18 cellular contexts compared by ENCODE assay signal in genomic region chr20:276620-277495, GRCh38. TPM values are rescaled to one million over a fixed set of nuclear protein-coding genes. Genes with fewer than 3 reads are reported as not detected.
DNase-seq lines count a peak whose midpoint lies in the region; ATAC-seq and TF ChIP-seq lines count a peak whose summit lies in the region.
"Had no signal": no experiment of that assay in that cellular context is flagged by ENCODE, and none has a peak within 500 bp of the region (broad histone marks: within the 10 kb centered on the region; RNA-seq: fewer than 3 reads in every experiment).

No MANE protein-coding gene starts in this region.

- no peak overlapping the region for H2BK5ac ChIP-seq in H9 (ENCODE audit: insufficient read length, low read length)

- H3K27me3 ChIP-seq in H9 (ENCODE audit: insufficient read depth, low read length): no peaks in the 10 kb centered on the region
- no peaks in the 10 kb centered on the region for H3K27me3 ChIP-seq in Panc1 (ENCODE audit: control insufficient read depth, insufficient read depth, low read length)
- no peaks in the 10 kb centered on the region for H3K27me3 ChIP-seq in lower lobe of right lung (ENCODE audit: low read depth)
- H3K27me3 ChIP-seq: BLaER1 had no signal

- TSS peak; percentile 43 for BruUV-seq in Panc1 (replicated peaks; lab: Mats Ljungman, UMichigan)

- H3K4me3 Mint-ChIP-seq in activated CD8-positive, alpha-beta memory T cell treated with anti-CD3 and anti-CD28 coated beads, Interleukin-2, amount 10 ng/mL, durations not matched to agents 7 days and 5 days: no peak overlapping the region
- no peak overlapping the region for H3K4me3 Mint-ChIP-seq in H9
- no peak overlapping the region for H3K4me3 Mint-ChIP-seq in activated CD8-positive, alpha-beta T cell treated with anti-CD3 and anti-CD28 coated beads for 36 hours
- H3K4me3 Mint-ChIP-seq: CD8-positive, alpha-beta memory T cell had no signal

- POLR2A ChIA-PET in Panc1 (lab: Charles Lee): no interaction called here
- POLR2A ChIA-PET in activated CD8-positive, alpha-beta T cell treated with anti-CD3 and anti-CD28 coated beads for 36 hours (lab: Charles Lee): no interaction called here

- no peak overlapping the region for H3K18ac ChIP-seq in H9 (ENCODE audit: insufficient read length, low read depth, low read length)

- H3K4me1 Mint-ChIP-seq in activated CD8-positive, alpha-beta memory T cell treated with anti-CD3 and anti-CD28 coated beads, Interleukin-2, amount 10 ng/mL, durations not matched to agents 7 days and 5 days: no peaks in the 10 kb centered on the region
- peaks cover 5 to 7% of the 10 kb centered on the region in 2 experiments for H3K4me1 Mint-ChIP-seq in H9
- H3K4me1 Mint-ChIP-seq in activated CD8-positive, alpha-beta T cell treated with anti-CD3 and anti-CD28 coated beads for 36 hours (ENCODE audit: low read depth): no peaks in the 10 kb centered on the region
- H3K4me1 Mint-ChIP-seq: CD8-positive, alpha-beta memory T cell had no signal

- H2BK20ac ChIP-seq in H9 (ENCODE audit: low read depth, low read length, poor library complexity, severe bottlenecking): no peak overlapping the region

- H3K9me3 ChIP-seq in H9 (ENCODE audit: control insufficient read depth, low read depth, low read length) (no peaks in the 10 kb centered on the region), Panc1 (ENCODE audit: control insufficient read depth, insufficient read depth, low read depth, low read length) (no peaks in the 10 kb centered on the region), lower lobe of right lung (no peaks in the 10 kb centered on the region)
- H3K9me3 ChIP-seq: Caco-2 had no signal

- H3K36me3 ChIP-seq in Panc1 (ENCODE audit: control insufficient read depth, insufficient read depth, low read length): no peaks in the 10 kb centered on the region
- H3K36me3 ChIP-seq in lower lobe of right lung: peaks cover 37% of the 10 kb centered on the region

- no peaks in the 10 kb centered on the region for H3K9me3 Mint-ChIP-seq in activated CD8-positive, alpha-beta memory T cell treated with anti-CD3 and anti-CD28 coated beads, Interleukin-2, amount 10 ng/mL, durations not matched to agents 7 days and 5 days (ENCODE audit: low read depth)
- H3K9me3 Mint-ChIP-seq in H9: peaks cover 2 to 6% of the 10 kb centered on the region in 2 experiments; a peak in 3 of 5 replicates
- no peaks in the 10 kb centered on the region for H3K9me3 Mint-ChIP-seq in activated CD8-positive, alpha-beta T cell treated with anti-CD3 and anti-CD28 coated beads for 36 hours
- H3K9me3 Mint-ChIP-seq: CD8-positive, alpha-beta memory T cell had no signal

- no peaks in the 10 kb centered on the region for H4K20me1 ChIP-seq in H9 (ENCODE audit: control insufficient read depth, insufficient read depth, insufficient read length)
- H4K20me1 ChIP-seq: BLaER1 had no signal

- no peak overlapping the region for H2BK120ac ChIP-seq in H9 (ENCODE audit: low read depth, low read length, poor library complexity, severe bottlenecking)

- H3K4me3 ChIP-seq in Panc1 (ENCODE audit: low read depth in 2 of 2, low read length in 2 of 2) (no peak overlapping the region), lower lobe of right lung (no peak overlapping the region)
- H3K4me3 ChIP-seq: BLaER1 had no signal

- no peaks in the 10 kb centered on the region for H3K27me3 Mint-ChIP-seq in activated CD8-positive, alpha-beta memory T cell treated with anti-CD3 and anti-CD28 coated beads, Interleukin-2, amount 10 ng/mL, durations not matched to agents 7 days and 5 days
- H3K27me3 Mint-ChIP-seq in H9 (ENCODE audit: low read depth): no peaks in the 10 kb centered on the region; the same call in 1 of the 2 replicates
- no peaks in the 10 kb centered on the region for H3K27me3 Mint-ChIP-seq in activated CD8-positive, alpha-beta T cell treated with anti-CD3 and anti-CD28 coated beads for 36 hours
- H3K27me3 Mint-ChIP-seq: CD8-positive, alpha-beta memory T cell had no signal

- H4K5ac ChIP-seq in H9 (ENCODE audit: insufficient read length, low read depth, low read length): no peak overlapping the region

- no peak overlapping the region for H3K23ac ChIP-seq in H9 (ENCODE audit: insufficient read length, low read depth, low read length)

- no peak overlapping the region for H2BK12ac ChIP-seq in H9 (ENCODE audit: insufficient read length, low read depth, low read length)

- DNase-seq in activated CD8-positive, alpha-beta memory T cell treated with anti-CD3 and anti-CD28 coated beads, Interleukin-2, amount 10 ng/mL, durations not matched to agents 7 days and 5 days: peak; percentile 16
- no peak for DNase-seq in activated CD8-positive, alpha-beta memory T cell treated with anti-CD3 and anti-CD28 coated beads, Interleukin-2, amount 50 U/mL, for 4 hours
- DNase-seq in H9 (peak; percentile 13), Panc1 (ENCODE audit: low read depth, low spot score) (no peak), mesenteric fat pad (ENCODE audit: low spot score) (peak; percentile 78), lower lobe of right lung (no peak)
- DNase-seq in activated CD8-positive, alpha-beta T cell treated with anti-CD3 and anti-CD28 coated beads for 36 hours: no peak
- DNase-seq: 8988T; AML-193; CD8-positive, alpha-beta memory T cell; DND-41; GDM1; HCEC 1CT had no signal

- H3K79me2 ChIP-seq in H9 (ENCODE audit: insufficient read depth, low read length): no peaks in the 10 kb centered on the region

- H3K14ac ChIP-seq in H9 (ENCODE audit: insufficient read depth, low read length): no peak overlapping the region

- H3T11ph ChIP-seq in H9 (ENCODE audit: low read length): no peak overlapping the region

- ATAC-seq in activated CD8-positive, alpha-beta memory T cell treated with anti-CD3 and anti-CD28 coated beads, Interleukin-2, amount 10 ng/mL, durations not matched to agents 7 days and 5 days: no peak
- ATAC-seq in Panc1: 0 out of 2 replicates have a peak, but pooled peaks have one; percentile 14
- ATAC-seq in lower lobe of right lung: no peak
- no peak for ATAC-seq in GM21723 (IDR thresholded peaks at IDR 0.05; ENCODE audit: unreplicated experiment)
- ATAC-seq in activated CD8-positive, alpha-beta T cell treated with anti-CD3 and anti-CD28 coated beads for 36 hours: no peak

- H4K91ac ChIP-seq in H9 (ENCODE audit: insufficient read length, low read depth, low read length): no peak overlapping the region

- CTCF ChIA-PET in activated CD8-positive, alpha-beta memory T cell treated with anti-CD3 and anti-CD28 coated beads, Interleukin-2, amount 10 ng/mL, durations not matched to agents 7 days and 5 days (lab: Charles Lee): interaction anchor here (0.9 kb wide), 1 partner anchor 63 kb away, joined by 3 read pairs; no protein-coding TSS in a partner anchor
- CTCF ChIA-PET in Panc1 (lab: Charles Lee): no interaction called here
- CTCF ChIA-PET in activated CD8-positive, alpha-beta T cell treated with anti-CD3 and anti-CD28 coated beads for 36 hours (lab: Charles Lee): no interaction called here

- no peak overlapping the region for H4K8ac ChIP-seq in H9 (replicated peaks; ENCODE audit: insufficient read length, low read depth, low read length)

- whole genome bisulfite sequencing in H9 (ENCODE audit: extremely low coverage, insufficient read length, low lambda C conversion rate): no CpG with 5 or more reads among the region's 12 CpGs

- 0 out of 2 replicates have a peak, but pooled peaks cover 4% of the 10 kb centered on the region for H3K4me1 ChIP-seq in H9 (ENCODE audit: insufficient read depth, low read length)
- no peaks in the 10 kb centered on the region for H3K4me1 ChIP-seq in Panc1 (ENCODE audit: control insufficient read depth, insufficient read depth, low read length)
- no peaks in the 10 kb centered on the region for H3K4me1 ChIP-seq in lower lobe of right lung
- H3K4me1 ChIP-seq: Caco-2 had no signal

- H3K9ac ChIP-seq in H9 (ENCODE audit: extremely low read depth, insufficient read length, low read length): no peak overlapping the region
- H3K9ac ChIP-seq: BLaER1 had no signal

- no peak overlapping the region for H3K27ac Mint-ChIP-seq in activated CD8-positive, alpha-beta memory T cell treated with anti-CD3 and anti-CD28 coated beads, Interleukin-2, amount 10 ng/mL, durations not matched to agents 7 days and 5 days
- H3K27ac Mint-ChIP-seq in H9: no peak overlapping the region
- no peak overlapping the region for H3K27ac Mint-ChIP-seq in activated CD8-positive, alpha-beta T cell treated with anti-CD3 and anti-CD28 coated beads for 36 hours

- H3K56ac ChIP-seq in H9 (ENCODE audit: insufficient read length, low read depth, low read length): no peak overlapping the region

- peaks cover 9% of the 10 kb centered on the region for H3K36me3 Mint-ChIP-seq in activated CD8-positive, alpha-beta memory T cell treated with anti-CD3 and anti-CD28 coated beads, Interleukin-2, amount 10 ng/mL, durations not matched to agents 7 days and 5 days
- peaks cover 38 to 57% (median 39%) of the 10 kb centered on the region in 3 experiments for H3K36me3 Mint-ChIP-seq in H9 (ENCODE audit: insufficient read depth in 1 of 3, low read depth in 3 of 3)
- H3K36me3 Mint-ChIP-seq in activated CD8-positive, alpha-beta T cell treated with anti-CD3 and anti-CD28 coated beads for 36 hours (ENCODE audit: low read depth): peaks cover 3% of the 10 kb centered on the region

- H3K4ac ChIP-seq in H9 (ENCODE audit: low read depth, low read length): no peak overlapping the region

- intact Hi-C loops in Panc1 (cut with micrococcal nuclease; ENCODE audit: unreplicated experiment): no loop called here
- intact Hi-C loops in lower lobe of right lung (cut with DNase I): no loop called here
- intact Hi-C loops in activated CD8-positive, alpha-beta T cell treated with anti-CD3 and anti-CD28 coated beads for 36 hours (cut with micrococcal nuclease): no loop called here

- no peak for TF ChIP-seq CTCF in H9 (conservative IDR thresholded peaks at IDR 0.05)
- TF ChIP-seq CTCF in Panc1 (IDR thresholded peaks at IDR 0.05): no peak
- no peak for TF ChIP-seq CTCF in lower lobe of right lung (IDR thresholded peaks at IDR 0.05)
- TF ChIP-seq CTCF in activated CD8-positive, alpha-beta T cell treated with anti-CD3 and anti-CD28 coated beads for 36 hours (IDR thresholded peaks at IDR 0.05): no peak

- no peaks in the 10 kb centered on the region for H3K23me2 ChIP-seq in H9 (ENCODE audit: insufficient read length, low read depth, low read length, poor library complexity, severe bottlenecking)

- no peak overlapping the region for H2BK15ac ChIP-seq in H9 (ENCODE audit: low read depth, low read length)

- H2AFZ ChIP-seq in H9 (ENCODE audit: low read length): no peak overlapping the region

- H2AK5ac ChIP-seq in H9 (ENCODE audit: insufficient read length, low read length): no peak overlapping the region

- in situ Hi-C loops in Panc1 (cut with HindIII; ENCODE audit: low pct_unique_long_range_greater_than_20kb, low sequenced_read_pairs): no loop called here

- H3K4me2 ChIP-seq in H9 (ENCODE audit: insufficient read depth, insufficient read length, low read length): no peak overlapping the region
- H3K4me2 ChIP-seq: BLaER1 had no signal

- H3K27ac ChIP-seq in H9 (ENCODE audit: insufficient read length, low read depth, low read length) (no peak overlapping the region), Panc1 (ENCODE audit: low read length) (no peak overlapping the region), lower lobe of right lung (no peak overlapping the region)
- H3K27ac ChIP-seq: BLaER1, HL-60 had no signal

- H3K79me1 ChIP-seq in H9 (ENCODE audit: insufficient read depth, low read depth, low read length, poor library complexity, severe bottlenecking): no peaks in the 10 kb centered on the region

RNA-seq across cellular contexts. Expression of gene C20orf96, which starts 13.7 kb away (rescaled TPM):
- total RNA-seq in activated CD8-positive, alpha-beta memory T cell treated with anti-CD3 and anti-CD28 coated beads, Interleukin-2, amount 10 ng/mL, durations not matched to agents 7 days and 5 days: 1 to 10 TPM; 7.5 to 8.2 TPM
- total RNA-seq in H9 (2021): 13.8 and 14.5 TPM in 2 replicates
- total RNA-seq in Panc1 (2021; ENCODE audit: unreplicated experiment): 20.5 TPM
- 22.6 TPM for polyA plus RNA-seq in Panc1 (2012; ENCODE audit: insufficient read length)
- total RNA-seq in mesenteric fat pad: 5.0 TPM
- total RNA-seq in lower lobe of right lung: 11.6 TPM
- total RNA-seq in activated CD8-positive, alpha-beta T cell treated with anti-CD3 and anti-CD28 coated beads for 36 hours: 1 to 10 TPM; 7.1 to 7.4 TPM

RNA-seq across cellular contexts. Expression of gene DEFB132, which starts 19.3 kb away (rescaled TPM):
- total RNA-seq in activated CD8-positive, alpha-beta memory T cell treated with anti-CD3 and anti-CD28 coated beads, Interleukin-2, amount 10 ng/mL, durations not matched to agents 7 days and 5 days: not detected
- total RNA-seq in H9 (2021): not detected in 2 replicates
- 0.10 TPM for total RNA-seq in Panc1 (2021; ENCODE audit: unreplicated experiment)
- polyA plus RNA-seq in Panc1 (2012; ENCODE audit: insufficient read length): 0.10 TPM
- 1.5 TPM for total RNA-seq in mesenteric fat pad
- total RNA-seq in lower lobe of right lung: not detected
- total RNA-seq in activated CD8-positive, alpha-beta T cell treated with anti-CD3 and anti-CD28 coated beads for 36 hours: not detected
- total RNA-seq: Caco-2; CD8-positive, alpha-beta memory T cell; H1 had no signal
- polyA plus RNA-seq: CD8-positive, alpha-beta memory T cell; H1 had no signal

RNA-seq across cellular contexts. Expression of gene ZCCHC3, which starts 20.5 kb away (rescaled TPM):
- 10 to 100 TPM; 27.4 to 28.2 TPM for total RNA-seq in activated CD8-positive, alpha-beta memory T cell treated with anti-CD3 and anti-CD28 coated beads, Interleukin-2, amount 10 ng/mL, durations not matched to agents 7 days and 5 days
- total RNA-seq in H9 (2021): 41.3 and 43.3 TPM in 2 replicates
- total RNA-seq in Panc1 (2021; ENCODE audit: unreplicated experiment): 18.9 TPM
- polyA plus RNA-seq in Panc1 (2012; ENCODE audit: insufficient read length): 17.6 TPM
- total RNA-seq in mesenteric fat pad: 9.1 TPM
- 15.6 TPM for total RNA-seq in lower lobe of right lung
- total RNA-seq in activated CD8-positive, alpha-beta T cell treated with anti-CD3 and anti-CD28 coated beads for 36 hours: 10 to 100 TPM; 17.8 to 18.0 TPM

RNA-seq across cellular contexts. Expression of gene SOX12, which starts 48.5 kb away (rescaled TPM):
- 1 to 10 TPM; 5.7 to 6.3 TPM for total RNA-seq in activated CD8-positive, alpha-beta memory T cell treated with anti-CD3 and anti-CD28 coated beads, Interleukin-2, amount 10 ng/mL, durations not matched to agents 7 days and 5 days
- total RNA-seq in H9 (2021) (54.4 and 55.1 TPM in 2 replicates), Panc1 (2021; ENCODE audit: unreplicated experiment) (48.6 TPM), mesenteric fat pad (8.5 TPM), lower lobe of right lung (9.8 TPM)
- polyA plus RNA-seq in Panc1 (2012; ENCODE audit: insufficient read length): 52.3 TPM
- 10 to 100 TPM; 12.8 to 13.0 TPM for total RNA-seq in activated CD8-positive, alpha-beta T cell treated with anti-CD3 and anti-CD28 coated beads for 36 hours

RNA-seq across cellular contexts. Expression of gene DEFB129, which starts 49.8 kb away (rescaled TPM):
- total RNA-seq in activated CD8-positive, alpha-beta memory T cell treated with anti-CD3 and anti-CD28 coated beads, Interleukin-2, amount 10 ng/mL, durations not matched to agents 7 days and 5 days: not detected
- not detected in 2 replicates for total RNA-seq in H9 (2021)
- not detected for total RNA-seq in Panc1 (2021; ENCODE audit: unreplicated experiment)
- polyA plus RNA-seq in Panc1 (2012; ENCODE audit: insufficient read length): not detected
- not detected for total RNA-seq in mesenteric fat pad
- total RNA-seq in lower lobe of right lung: not detected
- not detected for total RNA-seq in activated CD8-positive, alpha-beta T cell treated with anti-CD3 and anti-CD28 coated beads for 36 hours
- total RNA-seq: Caco-2; CD8-positive, alpha-beta memory T cell; H1 had no signal
- polyA plus RNA-seq: CD8-positive, alpha-beta memory T cell; H1 had no signal

Comparison
In these comparisons a context has a peak if more than half of its experiments do, and no peak if none do; other contexts are left out.
1. DNase-seq: peak in activated CD8-positive, alpha-beta memory T cell treated with anti-CD3 and anti-CD28 coated beads, Interleukin-2, amount 10 ng/mL, durations not matched to agents 7 days and 5 days (single experiment), H9 (single experiment) and mesenteric fat pad (single experiment); none in activated CD8-positive, alpha-beta memory T cell treated with anti-CD3 and anti-CD28 coated beads, Interleukin-2, amount 50 U/mL, for 4 hours (single experiment), Panc1 (single experiment), lower lobe of right lung (single experiment) and activated CD8-positive, alpha-beta T cell treated with anti-CD3 and anti-CD28 coated beads for 36 hours (single experiment).